In genomic region chr10:104416-104815, GRCh38 we compare ENCODE assay signal across 43 cellular contexts. TPM values are rescaled to one million over a fixed set of nuclear protein-coding genes. Genes with fewer than 3 reads are reported as not detected.
"Had no signal": no experiment of that assay in that cellular context is flagged by ENCODE, and none has a peak within 500 bp of the region (broad histone marks: within the 10 kb centered on the region; RNA-seq: fewer than 3 reads in every experiment).

No MANE protein-coding gene starts in this region.

- H3K4me3 ChIP-seq: adrenal gland, ascending aorta, body of pancreas, breast epithelium, cardiac muscle cell had no signal

- DNase-seq: activated effector memory CD4-positive, alpha-beta T cell treated with anti-CD3 and anti-CD28 coated beads, Interleukin-2, amount 50 U/mL, for 16 hours; activated effector memory CD4-positive, alpha-beta T cell treated with Interleukin-2 at 50 U/mL for 16 hours; activated gamma-delta T cell; activated gamma-delta T cell treated with Interleukin-2 at 50 U/mL for 16 hours; activated naive CD4-positive, alpha-beta T cell; activated naive CD4-positive, alpha-beta T cell treated with anti-CD3 and anti-CD28 coated beads for 36 hours; activated naive CD4-positive, alpha-beta T cell treated with anti-CD3 and anti-CD28 coated beads, Interleukin-2, amount 10 ng/mL, durations not matched to agents 7 days and 5 days; activated naive CD4-positive, alpha-beta T cell treated with anti-CD3 and anti-CD28 coated beads, Interleukin-2, amount 50 U/mL, for 16 hours; activated naive CD4-positive, alpha-beta T cell treated with Interleukin-2 at 50 U/mL for 16 hours; activated naive CD8-positive, alpha-beta T cell treated with anti-CD3 and anti-CD28 coated beads for 36 hours; activated naive CD8-positive, alpha-beta T cell treated with anti-CD3 and anti-CD28 coated beads, Interleukin-2, amount 10 ng/mL, durations not matched to agents 7 days and 5 days; activated naive CD8-positive, alpha-beta T cell treated with anti-CD3 and anti-CD28 coated beads, Interleukin-2, amount 50 U/mL, for 24 hours; activated T-cell treated with anti-CD3 and anti-CD28 coated beads, Interleukin-2, amount 50 U/mL, for 1 hour; activated T-cell treated with anti-CD3 and anti-CD28 coated beads, Interleukin-2, amount 50 U/mL, for 24 hours; activated T-cell treated with anti-CD3 and anti-CD28 coated beads, Interleukin-2, amount 50 U/mL, for 4 hours; activated T-cell treated with anti-CD3 and anti-CD28 coated beads, Interleukin-2, amount 50 U/mL, for 48 hours; activated T-cell treated with anti-CD3 and anti-CD28 coated beads, Interleukin-2, amount 50 U/mL, for 72 hours; adrenal gland; amniotic stem cell; amygdala; anterior cingulate cortex; aorta; brain microvascular endothelial cell; caudate nucleus; central memory CD4-positive, alpha-beta T cell; cerebellar nuclear complex had no signal

- H3K9me3 ChIP-seq: adrenal gland, ascending aorta, body of pancreas, breast epithelium had no signal

- H3K4me1 ChIP-seq: adrenal gland, ascending aorta, breast epithelium had no signal

- H3K9me3 Mint-ChIP-seq: activated naive CD4-positive, alpha-beta T cell treated with anti-CD3 and anti-CD28 coated beads for 36 hours; activated naive CD4-positive, alpha-beta T cell treated with anti-CD3 and anti-CD28 coated beads, Interleukin-2, amount 50 U/mL, for 24 hours; activated naive CD8-positive, alpha-beta T cell treated with anti-CD3 and anti-CD28 coated beads for 36 hours; activated naive CD8-positive, alpha-beta T cell treated with anti-CD3 and anti-CD28 coated beads, Interleukin-2, amount 50 U/mL, for 24 hours; activated T-cell treated with anti-CD3 and anti-CD28 coated beads, Interleukin-2, amount 50 U/mL, for 24 hours; activated T-cell treated with anti-CD3 and anti-CD28 coated beads, Interleukin-2, amount 50 U/mL, for 4 hours; activated T-cell treated with anti-CD3 and anti-CD28 coated beads, Interleukin-2, amount 50 U/mL, for 72 hours; activated T-helper 1 cell treated with anti-CD3 and anti-CD28 coated beads, Interleukin-12 subunit alpha, Interleukin-12 subunit beta, Interleukin-2, Interleukin-4 antibody, amounts not matched to agents 30 ng/mL and 10 ng/mL and 1 ng/mL, durations not matched to agents 14 hours and 24 hours and 36 hours; activated T-helper 17 cell treated with anti-CD3 and anti-CD28 coated beads, Interleukin-2, amount 50 U/mL, for 72 hours; activated T-helper 2 cell treated with anti-CD3 and anti-CD28 coated beads, Interferon-gamma antibody, Interleukin-2, Interleukin-4, amounts not matched to agents 10 μg/mL and 5 μg/mL and 100 μg/mL, durations not matched to agents 14 hours and 24 hours and 36 hours; central memory CD8-positive, alpha-beta T cell had no signal

- H3K36me3 Mint-ChIP-seq: activated naive CD4-positive, alpha-beta T cell treated with anti-CD3 and anti-CD28 coated beads, Interleukin-2, amount 10 ng/mL, durations not matched to agents 7 days and 5 days; activated naive CD4-positive, alpha-beta T cell treated with anti-CD3 and anti-CD28 coated beads, Interleukin-2, amount 50 U/mL, for 24 hours; activated naive CD4-positive, alpha-beta T cell treated with anti-CD3 and anti-CD28 coated beads, Interleukin-2, amount 50 U/mL, for 72 hours; activated naive CD8-positive, alpha-beta T cell; activated naive CD8-positive, alpha-beta T cell treated with anti-CD3 and anti-CD28 coated beads for 36 hours; activated naive CD8-positive, alpha-beta T cell treated with anti-CD3 and anti-CD28 coated beads, Interleukin-2, amount 10 ng/mL, durations not matched to agents 7 days and 5 days; brain had no signal

- H3K27ac Mint-ChIP-seq: activated naive CD4-positive, alpha-beta T cell treated with anti-CD3 and anti-CD28 coated beads for 36 hours; activated naive CD4-positive, alpha-beta T cell treated with anti-CD3 and anti-CD28 coated beads, Interleukin-2, amount 10 ng/mL, durations not matched to agents 7 days and 5 days; activated naive CD4-positive, alpha-beta T cell treated with anti-CD3 and anti-CD28 coated beads, Interleukin-2, amount 50 U/mL, for 24 hours; activated naive CD4-positive, alpha-beta T cell treated with anti-CD3 and anti-CD28 coated beads, Interleukin-2, amount 50 U/mL, for 72 hours; activated naive CD8-positive, alpha-beta T cell; activated naive CD8-positive, alpha-beta T cell treated with anti-CD3 and anti-CD28 coated beads for 36 hours; activated naive CD8-positive, alpha-beta T cell treated with anti-CD3 and anti-CD28 coated beads, Interleukin-2, amount 10 ng/mL, durations not matched to agents 7 days and 5 days; activated naive CD8-positive, alpha-beta T cell treated with anti-CD3 and anti-CD28 coated beads, Interleukin-2, amount 50 U/mL, for 24 hours; activated T-cell treated with anti-CD3 and anti-CD28 coated beads, Interleukin-2, amount 50 U/mL, for 24 hours; activated T-cell treated with anti-CD3 and anti-CD28 coated beads, Interleukin-2, amount 50 U/mL, for 72 hours; activated T-helper 1 cell treated with anti-CD3 and anti-CD28 coated beads, Interleukin-12 subunit alpha, Interleukin-12 subunit beta, Interleukin-2, Interleukin-4 antibody, amounts not matched to agents 30 ng/mL and 10 ng/mL and 1 ng/mL, durations not matched to agents 14 hours and 24 hours and 36 hours; activated T-helper 17 cell treated with anti-CD3 and anti-CD28 coated beads, Interleukin-2, amount 50 U/mL, for 72 hours; activated T-helper 2 cell treated with anti-CD3 and anti-CD28 coated beads, Interferon-gamma antibody, Interleukin-2, Interleukin-4, amounts not matched to agents 10 μg/mL and 5 μg/mL and 100 μg/mL, durations not matched to agents 14 hours and 24 hours and 36 hours; brain had no signal

- H3K27me3 ChIP-seq: adrenal gland, ascending aorta, body of pancreas, brain microvascular endothelial cell, breast epithelium, cardiac muscle cell had no signal

- H3K36me3 ChIP-seq: adrenal gland, ascending aorta, brain microvascular endothelial cell, breast epithelium, cardiac muscle cell had no signal

- H3K27me3 Mint-ChIP-seq: activated naive CD4-positive, alpha-beta T cell treated with anti-CD3 and anti-CD28 coated beads, Interleukin-2, amount 10 ng/mL, durations not matched to agents 7 days and 5 days; activated naive CD8-positive, alpha-beta T cell treated with anti-CD3 and anti-CD28 coated beads for 36 hours; activated T-cell treated with anti-CD3 and anti-CD28 coated beads, Interleukin-2, amount 50 U/mL, for 24 hours; brain had no signal

- ATAC-seq: activated naive CD4-positive, alpha-beta T cell treated with anti-CD3 and anti-CD28 coated beads, Interleukin-2, amount 50 U/mL, for 72 hours; activated naive CD8-positive, alpha-beta T cell treated with anti-CD3 and anti-CD28 coated beads, Interleukin-2, amount 50 U/mL, for 24 hours; activated T-cell treated with anti-CD3 and anti-CD28 coated beads, Interleukin-2, amount 50 U/mL, for 4 hours; activated T-cell treated with anti-CD3 and anti-CD28 coated beads, Interleukin-2, amount 50 U/mL, for 72 hours; activated T-helper 17 cell treated with anti-CD3 and anti-CD28 coated beads, Interleukin-2, amount 50 U/mL, for 72 hours had no signal

- H3K4me3 Mint-ChIP-seq: activated naive CD4-positive, alpha-beta T cell treated with anti-CD3 and anti-CD28 coated beads for 36 hours; activated naive CD4-positive, alpha-beta T cell treated with anti-CD3 and anti-CD28 coated beads, Interleukin-2, amount 10 ng/mL, durations not matched to agents 7 days and 5 days; activated naive CD4-positive, alpha-beta T cell treated with anti-CD3 and anti-CD28 coated beads, Interleukin-2, amount 50 U/mL, for 24 hours; activated naive CD8-positive, alpha-beta T cell; activated naive CD8-positive, alpha-beta T cell treated with anti-CD3 and anti-CD28 coated beads for 36 hours; activated naive CD8-positive, alpha-beta T cell treated with anti-CD3 and anti-CD28 coated beads, Interleukin-2, amount 10 ng/mL, durations not matched to agents 7 days and 5 days; activated naive CD8-positive, alpha-beta T cell treated with anti-CD3 and anti-CD28 coated beads, Interleukin-2, amount 50 U/mL, for 24 hours; activated T-cell treated with anti-CD3 and anti-CD28 coated beads, Interleukin-2, amount 50 U/mL, for 24 hours; activated T-cell treated with anti-CD3 and anti-CD28 coated beads, Interleukin-2, amount 50 U/mL, for 4 hours; activated T-cell treated with anti-CD3 and anti-CD28 coated beads, Interleukin-2, amount 50 U/mL, for 72 hours; activated T-helper 1 cell treated with anti-CD3 and anti-CD28 coated beads, Interleukin-12 subunit alpha, Interleukin-12 subunit beta, Interleukin-2, Interleukin-4 antibody, amounts not matched to agents 30 ng/mL and 10 ng/mL and 1 ng/mL, durations not matched to agents 14 hours and 24 hours and 36 hours; activated T-helper 17 cell treated with anti-CD3 and anti-CD28 coated beads, Interleukin-2, amount 50 U/mL, for 72 hours; brain; central memory CD8-positive, alpha-beta T cell had no signal

- H3K27ac ChIP-seq: adrenal gland, ascending aorta, brain microvascular endothelial cell, breast epithelium, cardiac muscle cell had no signal

- H3K4me1 Mint-ChIP-seq: activated naive CD4-positive, alpha-beta T cell treated with anti-CD3 and anti-CD28 coated beads, Interleukin-2, amount 50 U/mL, for 24 hours; brain had no signal

- FAIRE-seq: astrocyte had no signal

RNA-seq across cellular contexts. Expression of gene TUBB8, which starts 55.3 kb away (rescaled TPM):
- total RNA-seq: activated naive CD4-positive, alpha-beta T cell treated with anti-CD3 and anti-CD28 coated beads for 36 hours; activated naive CD8-positive, alpha-beta T cell treated with anti-CD3 and anti-CD28 coated beads for 36 hours; activated naive CD8-positive, alpha-beta T cell treated with anti-CD3 and anti-CD28 coated beads, Interleukin-2, amount 10 ng/mL, durations not matched to agents 7 days and 5 days; activated T-cell treated with anti-CD3 and anti-CD28 coated beads, Interleukin-2, amount 50 U/mL, for 4 hours; activated T-cell treated with anti-CD3 and anti-CD28 coated beads, Interleukin-2, amount 50 U/mL, for 72 hours; activated T-helper 1 cell treated with anti-CD3 and anti-CD28 coated beads, Interleukin-12 subunit alpha, Interleukin-12 subunit beta, Interleukin-2, Interleukin-4 antibody, amounts not matched to agents 30 ng/mL and 10 ng/mL and 1 ng/mL, durations not matched to agents 14 hours and 24 hours and 36 hours; activated T-helper 17 cell treated with anti-CD3 and anti-CD28 coated beads, Interleukin-2, amount 50 U/mL, for 72 hours; activated T-helper 2 cell treated with anti-CD3 and anti-CD28 coated beads, Interferon-gamma antibody, Interleukin-2, Interleukin-4, amounts not matched to agents 10 μg/mL and 5 μg/mL and 100 μg/mL, durations not matched to agents 14 hours and 24 hours and 36 hours; aorta; ascending aorta; astrocyte; bronchial epithelial cell; cardiac septum; cerebellum; chondrocyte had no signal
- polyA plus RNA-seq: aorta, cardiac muscle cell had no signal
